20 cellular contexts compared by ENCODE assay signal in the genomic region with DNA sequence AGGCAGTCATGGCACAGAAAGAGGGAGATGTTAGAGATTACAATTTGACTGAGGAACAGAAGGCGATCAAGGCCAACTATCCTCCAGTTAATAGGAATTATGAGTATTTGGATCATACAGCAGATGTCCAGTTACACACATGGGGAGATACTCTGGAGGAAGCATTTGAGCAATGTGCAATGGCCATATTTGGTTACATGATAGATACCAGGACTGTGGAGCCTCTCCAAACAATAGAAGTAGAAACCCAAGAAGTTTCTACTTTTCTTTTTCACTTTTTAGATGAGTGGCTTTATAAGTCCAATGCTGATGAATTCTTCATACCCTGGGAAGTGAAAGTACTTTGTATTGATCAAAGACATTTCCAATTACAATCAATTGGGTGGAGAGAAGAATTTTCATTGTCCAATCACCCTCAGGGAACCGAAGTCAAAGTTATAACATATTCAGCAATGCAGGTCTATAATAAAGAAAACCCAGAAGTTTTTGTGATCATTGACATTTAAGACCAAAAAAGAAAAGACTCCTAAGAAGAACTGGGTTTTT.
DNase-seq lines count a peak whose midpoint lies in the region; ATAC-seq and TF ChIP-seq lines count a peak whose summit lies in the region.
"Had no signal": no experiment of that assay in that cellular context is flagged by ENCODE, and none has a peak within 500 bp of the region (broad histone marks: within the 10 kb centered on the region; RNA-seq: fewer than 3 reads in every experiment).

No MANE protein-coding gene starts in this region.

- POLR2A ChIA-PET in MCF 10A (lab: Yijun Ruan, JAX): no interaction called here
- POLR2A ChIA-PET in T-cell (lab: Charles Lee): no interaction called here
- POLR2A ChIA-PET in activated CD4-positive, alpha-beta memory T cell treated with anti-CD3 and anti-CD28 coated beads for 36 hours (lab: Charles Lee): no interaction called here

- peaks cover 0 to 4% of the 10 kb centered on the region in 2 donors for H3K9me3 ChIP-seq in breast epithelium
- H3K9me3 ChIP-seq: body of pancreas, Caco-2 had no signal

- intact Hi-C loops in MCF 10A (cut with micrococcal nuclease): no loop called here
- intact Hi-C loops in breast epithelium (cut with DNase I; ENCODE audit: low total_unique reads): no loop called here
- intact Hi-C loops in activated CD4-positive, alpha-beta memory T cell treated with anti-CD3 and anti-CD28 coated beads for 36 hours (cut with micrococcal nuclease): no loop called here

- no peak overlapping the region for H3K4me3 ChIP-seq in breast epithelium
- H3K4me3 ChIP-seq: body of pancreas, esophagus squamous epithelium had no signal

- DNase-seq in MCF 10A (ENCODE audit: unreplicated experiment) (no peak), breast epithelium (ENCODE audit: low spot score in 2 of 2) (no peak), T-cell (no peak), SIG-M5 (lab: John Stamatoyannopoulos, UW) (no peak)
- DNase-seq in activated CD4-positive, alpha-beta memory T cell treated with anti-CD3 and anti-CD28 coated beads for 36 hours: no peak
- DNase-seq in NK-92 treated with Interleukin-12 subunit alpha and Interleukin-12 subunit beta, amount 100 ng/mL, for 24 hours (lab: John Stamatoyannopoulos, UW): no peak
- DNase-seq: activated CD4-positive, alpha-beta T cell treated with anti-CD3 and anti-CD28 coated beads for 48 hours; body of pancreas; Caco-2; effector memory CD8-positive, alpha-beta T cell; esophagus squamous epithelium; naive B cell; NCI-H2171; NCI-H69; PC-3; SHP77; stimulated activated CD4-positive, alpha-beta T cell treated with anti-CD3 and anti-CD28 coated beads, Interleukin-12 subunit alpha, Interleukin-12 subunit beta, amount 100 ng/mL, for 4 hours had no signal

- H3K27ac ChIP-seq in breast epithelium (no peak overlapping the region), VCaP (peak overlapping the region; percentile 74)
- H3K27ac ChIP-seq: esophagus squamous epithelium had no signal

- H3K9me3 Mint-ChIP-seq in MCF 10A (ENCODE audit: unreplicated experiment): peaks cover 15% of the 10 kb centered on the region
- peaks cover under 1 to 6% (median under 1%) of the 10 kb centered on the region in 3 donors for H3K9me3 Mint-ChIP-seq in T-cell
- H3K9me3 Mint-ChIP-seq in activated CD4-positive, alpha-beta memory T cell treated with anti-CD3 and anti-CD28 coated beads for 36 hours: peaks cover 4% of the 10 kb centered on the region

- H3K36me3 ChIP-seq in breast epithelium: no peaks in the 10 kb centered on the region

- H3K27me3 Mint-ChIP-seq in MCF 10A (ENCODE audit: insufficient read depth, unreplicated experiment) (no peaks in the 10 kb centered on the region), T-cell (no peaks in the 10 kb centered on the region)
- no peaks in the 10 kb centered on the region for H3K27me3 Mint-ChIP-seq in activated CD4-positive, alpha-beta memory T cell treated with anti-CD3 and anti-CD28 coated beads for 36 hours
- H3K27me3 Mint-ChIP-seq: B cell; effector memory CD8-positive, alpha-beta T cell; naive B cell had no signal

- H3K27ac Mint-ChIP-seq in MCF 10A (ENCODE audit: low read depth, unreplicated experiment) (peak overlapping the region; percentile 20), T-cell (no peak overlapping the region)
- H3K27ac Mint-ChIP-seq in activated CD4-positive, alpha-beta memory T cell treated with anti-CD3 and anti-CD28 coated beads for 36 hours: no peak overlapping the region
- H3K27ac Mint-ChIP-seq: B cell had no signal

- no peak for TF ChIP-seq POLR2A in breast epithelium (IDR thresholded peaks at IDR 0.05)

- BruUV-seq in MCF 10A (replicated peaks; lab: Mats Ljungman, UMichigan): no TSS peak

- no peaks in the 10 kb centered on the region for H3K4me1 ChIP-seq in breast epithelium

- H3K4me1 Mint-ChIP-seq in MCF 10A (ENCODE audit: insufficient read depth, unreplicated experiment) (peaks cover 31% of the 10 kb centered on the region), T-cell (peaks cover 0 to 9% (median 7%) of the 10 kb centered on the region in 3 donors)
- H3K4me1 Mint-ChIP-seq in activated CD4-positive, alpha-beta memory T cell treated with anti-CD3 and anti-CD28 coated beads for 36 hours (ENCODE audit: low read depth): no peaks in the 10 kb centered on the region
- H3K4me1 Mint-ChIP-seq: B cell had no signal

- H3K4me3 Mint-ChIP-seq in MCF 10A (ENCODE audit: unreplicated experiment) (no peak overlapping the region), T-cell (no peak overlapping the region)
- no peak overlapping the region for H3K4me3 Mint-ChIP-seq in activated CD4-positive, alpha-beta memory T cell treated with anti-CD3 and anti-CD28 coated beads for 36 hours
- H3K4me3 Mint-ChIP-seq: B cell; effector memory CD8-positive, alpha-beta T cell; naive B cell had no signal

- H3K27me3 ChIP-seq in breast epithelium: no peaks in the 10 kb centered on the region
- H3K27me3 ChIP-seq: body of pancreas, esophagus squamous epithelium had no signal

- peak; percentile 84 for ATAC-seq in HG02610 (IDR thresholded peaks at IDR 0.05; ENCODE audit: unreplicated experiment)
- ATAC-seq in T-cell (replicated peaks in 1 of 4): no peak
- ATAC-seq: body of pancreas; effector memory CD8-positive, alpha-beta T cell; PC-3 had no signal

- TF ChIP-seq CTCF in MCF 10A (IDR thresholded peaks at IDR 0.05; ENCODE audit: unreplicated experiment) (no peak), breast epithelium (IDR thresholded peaks at IDR 0.05) (no peak), VCaP (conservative IDR thresholded peaks at IDR 0.05) (no peak)

- H3K36me3 Mint-ChIP-seq in MCF 10A (ENCODE audit: insufficient read depth, unreplicated experiment): peaks cover 18% of the 10 kb centered on the region
- H3K36me3 Mint-ChIP-seq in T-cell: peaks cover 59% of the 10 kb centered on the region
- peaks cover 19% of the 10 kb centered on the region for H3K36me3 Mint-ChIP-seq in activated CD4-positive, alpha-beta memory T cell treated with anti-CD3 and anti-CD28 coated beads for 36 hours

- CTCF ChIA-PET in MCF 10A (lab: Yijun Ruan, JAX) (no interaction called here), T-cell (lab: Charles Lee) (no interaction called here)
- CTCF ChIA-PET in activated CD4-positive, alpha-beta memory T cell treated with anti-CD3 and anti-CD28 coated beads for 36 hours (lab: Charles Lee): no interaction called here
